Comparison of ENCODE assay signal across 22 cellular contexts in the genomic region with DNA sequence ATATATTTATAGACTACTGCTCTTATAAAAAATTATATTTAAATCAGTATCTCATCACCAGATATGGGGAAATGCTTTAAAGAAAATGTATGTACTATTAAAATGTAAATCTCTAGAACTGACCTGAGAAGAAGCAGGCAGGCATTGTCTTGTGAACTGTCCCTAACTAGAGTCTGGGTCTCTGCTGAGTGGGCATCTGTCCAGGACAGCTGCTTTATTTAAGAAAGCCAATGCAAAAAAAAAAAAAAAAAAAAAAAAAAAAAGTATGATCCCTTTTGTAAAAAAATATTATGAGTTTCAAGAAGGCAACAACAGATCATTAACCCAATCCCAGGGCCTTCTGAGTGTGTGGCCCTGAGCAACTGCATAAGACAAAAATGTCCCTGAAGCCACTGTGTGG.
DNase-seq lines count a peak whose midpoint lies in the region; ATAC-seq and TF ChIP-seq lines count a peak whose summit lies in the region.
"Had no signal": no experiment of that assay in that cellular context is flagged by ENCODE, and none has a peak within 500 bp of the region (broad histone marks: within the 10 kb centered on the region; RNA-seq: fewer than 3 reads in every experiment).

No MANE protein-coding gene starts in this region.

- no peak overlapping the region for H2BK15ac ChIP-seq in mesenchymal stem cell (ENCODE audit: low read depth, poor library complexity, severe bottlenecking)

- no peaks in the 10 kb centered on the region for H3K36me3 ChIP-seq in GM23338 (ENCODE audit: insufficient read depth)
- peaks cover 43% of the 10 kb centered on the region for H3K36me3 ChIP-seq in SJCRH30
- H3K36me3 ChIP-seq in mesenchymal stem cell (ENCODE audit: control insufficient read depth in 1 of 2, insufficient read depth in 2 of 2, low read depth in 1 of 2, low read length in 2 of 2) = no peaks in the 10 kb centered on the region
- H3K36me3 ChIP-seq: BE2C; BLaER1 treated with 17β-estradiol and CSF1 and Interleukin-3, amounts not matched to agents 10 nM and 100 nM had no signal

- no peak overlapping the region for H3K18ac ChIP-seq in mesenchymal stem cell (ENCODE audit: low read depth in 1 of 2, low read length in 2 of 2)

- H2BK12ac ChIP-seq in mesenchymal stem cell (ENCODE audit: low read length in 2 of 2) = no peak overlapping the region

- H2AFZ ChIP-seq in GM23338 (peak overlapping the region; percentile 56; the same call in 1 of the 2 replicates), mesenchymal stem cell (ENCODE audit: low read depth, low read length) (no peak overlapping the region)

- H3K27ac ChIP-seq in GM23338 (ENCODE audit: low read depth) (no peak overlapping the region), SJCRH30 (no peak overlapping the region), mesenchymal stem cell (ENCODE audit: low read length, poor library complexity, severe bottlenecking) (no peak overlapping the region)
- H3K27ac ChIP-seq: 22Rv1; BLaER1 treated with 17β-estradiol and CSF1 and Interleukin-3, amounts not matched to agents 10 nM and 100 nM had no signal

- H3K4ac ChIP-seq in mesenchymal stem cell (ENCODE audit: low read depth in 1 of 2, low read length in 2 of 2) = no peak overlapping the region

- H3K14ac ChIP-seq in mesenchymal stem cell (ENCODE audit: low read length in 2 of 2) = no peak overlapping the region

- no peak overlapping the region for H3K27ac Mint-ChIP-seq in GM23338
- H3K27ac Mint-ChIP-seq in activated naive CD4-positive, alpha-beta T cell treated with anti-CD3 and anti-CD28 coated beads, Interleukin-2, amount 10 ng/mL, durations not matched to agents 7 days and 5 days = no peak overlapping the region
- H3K27ac Mint-ChIP-seq: CD4-positive, alpha-beta T cell had no signal

- H3K4me3 ChIP-seq in GM23338 = no peak overlapping the region
- no peak overlapping the region for H3K4me3 ChIP-seq in SJCRH30
- H3K4me3 ChIP-seq in mesenchymal stem cell (ENCODE audit: insufficient read depth in 1 of 2, low read depth in 1 of 2, low read length in 2 of 2) = no peak overlapping the region
- H3K4me3 ChIP-seq: BLaER1 treated with 17β-estradiol and CSF1 and Interleukin-3, amounts not matched to agents 10 nM and 100 nM had no signal

- H2BK5ac ChIP-seq in mesenchymal stem cell (ENCODE audit: low read depth, low read length, poor library complexity, severe bottlenecking) = peak overlapping the region; percentile 44

- DNase-seq in DMS 273 (lab: John Stamatoyannopoulos, UW; ENCODE audit: unreplicated experiment) (peak; percentile 4), DMS 273 treated with DMSO at 0.1 percent for 48 hours (lab: John Stamatoyannopoulos, UW) (no peak), GM23338 (ENCODE audit: low spot score) (no peak), SJCRH30 (peak; percentile 57 to 74), mesenchymal stem cell (no peak), DMS153 (lab: John Stamatoyannopoulos, UW) (no peak)
- no peak for DNase-seq in activated naive CD4-positive, alpha-beta T cell treated with anti-CD3 and anti-CD28 coated beads, Interleukin-2, amount 10 ng/mL, durations not matched to agents 7 days and 5 days
- DNase-seq: Calu3; CD4-positive, alpha-beta T cell; CD8-positive, alpha-beta memory T cell; COR-L47; DMS53; DMS79 treated with DMSO at 0.1 percent for 48 hours; GF-D8; GOT3; H7; HCEC 1CT had no signal

- no peak overlapping the region for H3K23ac ChIP-seq in mesenchymal stem cell (ENCODE audit: low read length in 2 of 2)

- no peak overlapping the region for H3K4me2 ChIP-seq in GM23338
- no peak overlapping the region for H3K4me2 ChIP-seq in mesenchymal stem cell (ENCODE audit: low read length, poor library complexity, severe bottlenecking)
- H3K4me2 ChIP-seq: BLaER1 treated with 17β-estradiol and CSF1 and Interleukin-3, amounts not matched to agents 10 nM and 100 nM had no signal

- H3K27me3 Mint-ChIP-seq in GM23338 (ENCODE audit: insufficient read depth, low read depth, poor library complexity) = peaks cover 5% of the 10 kb centered on the region
- H3K27me3 Mint-ChIP-seq in activated naive CD4-positive, alpha-beta T cell treated with anti-CD3 and anti-CD28 coated beads, Interleukin-2, amount 10 ng/mL, durations not matched to agents 7 days and 5 days = no peaks in the 10 kb centered on the region

- H4K91ac ChIP-seq in mesenchymal stem cell (ENCODE audit: low read length) = no peak overlapping the region

- no peaks in the 10 kb centered on the region for H3K79me1 ChIP-seq in mesenchymal stem cell (replicated peaks; ENCODE audit: low read length, poor library complexity, severe bottlenecking)

- ATAC-seq in GM23338 (no peak), HG02970 (IDR thresholded peaks at IDR 0.05; ENCODE audit: low FRiP score, unreplicated experiment) (no peak)

- H3K9me3 ChIP-seq in SJCRH30 (replicated peaks) (peaks cover 6% of the 10 kb centered on the region; the same call in 1 of the 2 replicates), mesenchymal stem cell (ENCODE audit: control insufficient read depth, low read length) (no peaks in the 10 kb centered on the region)
- H3K9me3 ChIP-seq: BE2C; BLaER1 treated with 17β-estradiol and CSF1 and Interleukin-3, amounts not matched to agents 10 nM and 100 nM had no signal

- no peak overlapping the region for H3K9ac ChIP-seq in mesenchymal stem cell (ENCODE audit: low read length)
- H3K9ac ChIP-seq: BLaER1 treated with 17β-estradiol and CSF1 and Interleukin-3, amounts not matched to agents 10 nM and 100 nM had no signal

- no peak for TF ChIP-seq CTCF in GM23338 (conservative IDR thresholded peaks at IDR 0.05; ENCODE audit: low read depth in 2 of 2)

- no peak overlapping the region for H3K4me3 Mint-ChIP-seq in GM23338
- H3K4me3 Mint-ChIP-seq in activated naive CD4-positive, alpha-beta T cell treated with anti-CD3 and anti-CD28 coated beads, Interleukin-2, amount 10 ng/mL, durations not matched to agents 7 days and 5 days = no peak overlapping the region
- H3K4me3 Mint-ChIP-seq: CD14-positive monocyte; CD4-positive, alpha-beta T cell; CD8-positive, alpha-beta memory T cell had no signal

- H3K9me2 ChIP-seq in GM23338 (ENCODE audit: insufficient read depth) = no peaks in the 10 kb centered on the region

- H3K4me1 Mint-ChIP-seq in GM23338 = peaks cover 4% of the 10 kb centered on the region; the same call in 2 of the 3 replicates
- no peaks in the 10 kb centered on the region for H3K4me1 Mint-ChIP-seq in activated naive CD4-positive, alpha-beta T cell treated with anti-CD3 and anti-CD28 coated beads, Interleukin-2, amount 10 ng/mL, durations not matched to agents 7 days and 5 days
- H3K4me1 Mint-ChIP-seq: CD14-positive monocyte; CD8-positive, alpha-beta memory T cell had no signal

- no peaks in the 10 kb centered on the region for H3K36me3 Mint-ChIP-seq in GM23338 (ENCODE audit: low read depth)
- H3K36me3 Mint-ChIP-seq in activated naive CD4-positive, alpha-beta T cell treated with anti-CD3 and anti-CD28 coated beads, Interleukin-2, amount 10 ng/mL, durations not matched to agents 7 days and 5 days = no peaks in the 10 kb centered on the region
- H3K36me3 Mint-ChIP-seq: CD14-positive monocyte; CD8-positive, alpha-beta memory T cell had no signal

- no peaks in the 10 kb centered on the region for H3F3A ChIP-seq in GM23338 (replicated peaks; ENCODE audit: low read depth)

- no peaks in the 10 kb centered on the region for H3K79me2 ChIP-seq in GM23338 (replicated peaks; ENCODE audit: insufficient read depth)

- no peaks in the 10 kb centered on the region for H3K4me1 ChIP-seq in GM23338 (ENCODE audit: insufficient read depth)
- H3K4me1 ChIP-seq in SJCRH30 = peaks cover 22% of the 10 kb centered on the region
- no peaks in the 10 kb centered on the region for H3K4me1 ChIP-seq in mesenchymal stem cell (ENCODE audit: control insufficient read depth, insufficient read depth, low read depth, low read length)
- H3K4me1 ChIP-seq: BE2C; BLaER1 treated with 17β-estradiol and CSF1 and Interleukin-3, amounts not matched to agents 10 nM and 100 nM had no signal

- no peak overlapping the region for H2AK5ac ChIP-seq in mesenchymal stem cell (ENCODE audit: low read length, severe bottlenecking)

- H3K27me3 ChIP-seq in GM23338 (ENCODE audit: insufficient read depth) (no peaks in the 10 kb centered on the region), SJCRH30 (no peaks in the 10 kb centered on the region), mesenchymal stem cell (ENCODE audit: control insufficient read depth in 1 of 2, insufficient read depth in 1 of 2, low read length in 2 of 2) (no peaks in the 10 kb centered on the region)
- H3K27me3 ChIP-seq: BLaER1 treated with 17β-estradiol and CSF1 and Interleukin-3, amounts not matched to agents 10 nM and 100 nM had no signal

- H2BK120ac ChIP-seq in mesenchymal stem cell (ENCODE audit: low read depth, low read length) = no peak overlapping the region

- no peaks in the 10 kb centered on the region for H3K9me3 Mint-ChIP-seq in GM23338
- H3K9me3 Mint-ChIP-seq in activated naive CD4-positive, alpha-beta T cell treated with anti-CD3 and anti-CD28 coated beads, Interleukin-2, amount 10 ng/mL, durations not matched to agents 7 days and 5 days = no peaks in the 10 kb centered on the region
- H3K9me3 Mint-ChIP-seq: CD4-positive, alpha-beta T cell had no signal

- H4K8ac ChIP-seq in mesenchymal stem cell (ENCODE audit: low read length) = no peak overlapping the region

- no peaks in the 10 kb centered on the region for H4K20me1 ChIP-seq in GM23338 (replicated peaks; ENCODE audit: insufficient read depth)
- H4K20me1 ChIP-seq: BLaER1 treated with 17β-estradiol and CSF1 and Interleukin-3, amounts not matched to agents 10 nM and 100 nM had no signal

- CTCF ChIA-PET in activated naive CD4-positive, alpha-beta T cell treated with anti-CD3 and anti-CD28 coated beads, Interleukin-2, amount 10 ng/mL, durations not matched to agents 7 days and 5 days (lab: Charles Lee) = no interaction called here

Comparison
In these comparisons a context has a peak if more than half of its experiments do, and no peak if none do; other contexts are left out.
1. DNase-seq: peak in DMS 273 (single experiment) and SJCRH30 (2 of 2); none in DMS 273 treated with DMSO at 0.1 percent for 48 hours (single experiment), GM23338 (single experiment), mesenchymal stem cell (single experiment), activated naive CD4-positive, alpha-beta T cell treated with anti-CD3 and anti-CD28 coated beads, Interleukin-2, amount 10 ng/mL, durations not matched to agents 7 days and 5 days (single experiment) and DMS153 (single experiment).